In genomic region chr1:234007684-234008083, GRCh38 we compare ENCODE assay signal across 31 cellular contexts.
"Had no signal": no experiment of that assay in that cellular context is flagged by ENCODE, and none has a peak within 500 bp of the region (broad histone marks: within the 10 kb centered on the region; RNA-seq: fewer than 3 reads in every experiment).

No MANE protein-coding gene starts in this region.

- H3K9me3 ChIP-seq: ovary, psoas muscle, suprapubic skin, testis, tibial artery, transverse colon, upper lobe of right lung, uterus had no signal

- H3K4me3 ChIP-seq: neural progenitor cell, ovary, psoas muscle, skin epidermis, smooth muscle cell, spleen, suprapubic skin, testis, tibial artery, transverse colon, upper lobe of right lung, uterus had no signal

- H3K4me1 ChIP-seq: neural progenitor cell, parathyroid adenoma, psoas muscle, spleen, suprapubic skin, testis, tibial artery, transverse colon, upper lobe of right lung, uterus had no signal

- H3K36me3 Mint-ChIP-seq: natural killer cell; neural progenitor cell; stimulated activated memory B cell treated with anti-CD40 and anti-IgM and Interleukin-4, amounts not matched to agents 10 μg/mL and 1 μg/mL and 100 μg/mL, for 72 hours; type B pancreatic cell had no signal

- ATAC-seq: natural killer cell; psoas muscle; right cardiac atrium; sciatic nerve; stimulated activated memory B cell treated with anti-CD40 and anti-IgM and Interleukin-4, amounts not matched to agents 10 μg/mL and 1 μg/mL and 100 μg/mL, for 72 hours; stimulated activated naive CD8-positive, alpha-beta T cell treated with anti-CD3 and anti-CD28 coated beads, Interleukin-15, amount 100 ng/mL, for 72 hours; stimulated activated naive CD8-positive, alpha-beta T cell treated with anti-CD3 and anti-CD28 coated beads, Interleukin-15, Interleukin-2, amounts not matched to agents 100 U/mL and 50 U/mL, for 24 hours; upper lobe of right lung had no signal

- H3K4me3 Mint-ChIP-seq: natural killer cell; nephron; neural progenitor cell; stimulated activated memory B cell treated with anti-CD40 and anti-IgM and Interleukin-4, amounts not matched to agents 10 μg/mL and 1 μg/mL and 100 μg/mL, for 72 hours; stimulated activated naive CD8-positive, alpha-beta T cell treated with anti-CD3 and anti-CD28 coated beads, Interleukin-15, amount 100 ng/mL, for 72 hours; type B pancreatic cell had no signal

- DNase-seq: natural killer cell; occipital lobe; ovary; posterior cingulate gyrus; psoas muscle; right cardiac atrium; spleen; stimulated activated CD4-positive, alpha-beta T cell treated with anti-CD3 and anti-CD28 coated beads, Interleukin-12 subunit alpha, Interleukin-12 subunit beta, amount 100 ng/mL, for 4 hours; stimulated activated CD4-positive, alpha-beta T cell treated with anti-CD3 and anti-CD28 coated beads, Interleukin-1b, Interleukin-23, amount 100 ng/mL, for 48 hours; stimulated activated CD4-positive, alpha-beta T cell treated with anti-CD3 and anti-CD28 coated beads, Interleukin-4, amount 100 ng/mL, for 1 hour; stimulated activated CD4-positive, alpha-beta T cell treated with anti-CD3 and anti-CD28 coated beads, Interleukin-4, amount 100 ng/mL, for 4 hours; stimulated activated CD8-positive, alpha-beta memory T cell treated with anti-CD3 and anti-CD28 coated beads, Interleukin-4, amount 100 ng/mL, for 48 hours; stimulated activated naive CD4-positive, alpha-beta T cell; stimulated activated naive CD8-positive, alpha-beta T cell treated with anti-CD3 and anti-CD28 coated beads, Interleukin-15, amount 100 ng/mL, for 72 hours; stimulated activated naive CD8-positive, alpha-beta T cell treated with anti-CD3 and anti-CD28 coated beads, Interleukin-15, Interleukin-2, amounts not matched to agents 100 U/mL and 50 U/mL, for 24 hours; substantia nigra; testis; tibial artery; transverse colon; upper lobe of right lung; uterus had no signal

- H3K9me3 Mint-ChIP-seq: type B pancreatic cell had no signal

- H3K27ac Mint-ChIP-seq: natural killer cell; nephron; neural progenitor cell; progenitor cell of endocrine pancreas; stimulated activated memory B cell treated with anti-CD40 and anti-IgM and Interleukin-4, amounts not matched to agents 10 μg/mL and 1 μg/mL and 100 μg/mL, for 72 hours; stimulated activated naive CD8-positive, alpha-beta T cell treated with anti-CD3 and anti-CD28 coated beads, Interleukin-15, amount 100 ng/mL, for 72 hours; type B pancreatic cell had no signal

- H3K4me1 Mint-ChIP-seq: natural killer cell; nephron; neural progenitor cell; stimulated activated memory B cell treated with anti-CD40 and anti-IgM and Interleukin-4, amounts not matched to agents 10 μg/mL and 1 μg/mL and 100 μg/mL, for 72 hours; stimulated activated naive CD8-positive, alpha-beta T cell treated with anti-CD3 and anti-CD28 coated beads, Interleukin-15, amount 100 ng/mL, for 72 hours had no signal

- H3K27ac ChIP-seq: neural progenitor cell, ovary, parathyroid adenoma, psoas muscle, skin epidermis, spleen, suprapubic skin, testis, tibial artery, transverse colon, upper lobe of right lung, uterus had no signal

- H3K4me2 ChIP-seq: neural progenitor cell, smooth muscle cell had no signal
